In the genomic region with DNA sequence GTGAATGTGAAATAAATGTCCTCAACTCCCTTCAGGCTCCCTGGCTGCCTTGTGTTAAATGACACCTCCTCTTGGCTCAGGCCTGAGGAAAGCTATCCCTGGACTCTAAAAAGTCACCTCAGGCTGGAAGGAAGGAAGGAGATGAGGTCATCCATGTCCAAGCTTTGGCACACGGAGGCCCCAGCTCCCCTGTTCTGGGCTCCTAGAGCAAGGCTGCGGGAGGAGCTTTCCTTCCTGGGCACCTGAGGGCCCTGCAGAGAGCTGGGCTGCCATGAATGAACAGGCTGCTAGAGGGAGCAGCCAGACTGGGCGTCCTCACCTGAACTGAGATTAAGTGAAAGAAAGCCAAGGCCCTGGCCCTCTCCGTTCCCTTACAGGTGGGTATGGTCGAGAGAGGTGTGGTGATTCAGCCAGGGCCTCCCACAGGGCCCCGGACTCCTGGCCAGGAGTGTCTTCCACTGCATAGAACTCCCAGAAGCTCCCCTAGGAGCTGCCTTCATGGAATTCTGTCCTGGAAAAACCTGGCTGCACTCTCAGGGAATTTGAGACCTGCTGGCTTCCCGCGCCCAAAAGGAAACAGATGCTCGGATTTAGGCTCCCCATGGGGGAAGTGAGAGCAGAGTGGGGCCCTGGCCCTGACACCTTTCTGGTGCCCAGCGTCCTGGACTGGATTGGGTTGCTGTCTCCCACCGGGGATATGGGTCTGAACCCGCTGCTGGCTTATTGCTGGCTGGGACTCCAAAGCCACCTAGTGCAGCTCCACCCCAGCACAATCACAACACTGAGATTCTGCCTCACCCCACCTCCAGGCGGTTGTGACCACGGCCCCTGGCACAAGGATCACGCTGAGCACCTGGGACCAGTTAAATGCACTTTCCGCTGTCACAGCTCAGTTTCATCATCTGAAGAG, we compare ENCODE assay signal across 11 cellular contexts. TPM values are rescaled to one million over a fixed set of nuclear protein-coding genes. Genes with fewer than 3 reads are reported as not detected.
DNase-seq lines count a peak whose midpoint lies in the region; ATAC-seq and TF ChIP-seq lines count a peak whose summit lies in the region.
"Had no signal": no experiment of that assay in that cellular context is flagged by ENCODE, and none has a peak within 500 bp of the region (broad histone marks: within the 10 kb centered on the region; RNA-seq: fewer than 3 reads in every experiment).

No MANE protein-coding gene starts in this region.

- intact Hi-C loops in heart left ventricle (cut with DNase I) (no loop called here), sigmoid colon (cut with DNase I) (no loop called here)

- H3K4me1 ChIP-seq in heart left ventricle (peaks cover 0 to 76% (median 39%) of the 10 kb centered on the region in 12 donors), sigmoid colon (peaks cover 0 to 4% (median 0%) of the 10 kb centered on the region in 4 donors)

- no peaks in the 10 kb centered on the region for H3K27me3 ChIP-seq in WERI-Rb-1 (ENCODE audit: insufficient read depth, low read depth, severe bottlenecking)
- no peaks in the 10 kb centered on the region for H3K27me3 ChIP-seq in heart left ventricle
- no peaks in the 10 kb centered on the region for H3K27me3 ChIP-seq in sigmoid colon

- WGBS in heart left ventricle, 4 donors = 30 to 50% (median 38%) methylated on average over 9 to 16 of the region's 16 CpGs
- 65 to 77% methylated on average over 16 of the region's 16 CpGs for WGBS in sigmoid colon, 2 donors

- in situ Hi-C loops in KBM-7 (cut with MboI; ENCODE audit: low pct_unique_long_range_greater_than_20kb, low sequenced_read_pairs) = loop anchor here (10.0 kb wide), 1 partner anchor 65 kb away; no protein-coding TSS in a partner anchor

- TF ChIP-seq EP300 in sigmoid colon (IDR thresholded peaks at IDR 0.05) = no peak

- H3K27ac ChIP-seq in WERI-Rb-1 (peak overlapping the region; percentile 73), heart left ventricle (peak overlapping the region; percentile 43 to 83 (median 68)), sigmoid colon (peak overlapping the region in 2 of 4 donors; percentile 2)

- TF ChIP-seq CTCF in WERI-Rb-1 (IDR thresholded peaks at IDR 0.05; ENCODE audit: low read depth, low read length) (peak; percentile 44), heart left ventricle (IDR thresholded peaks at IDR 0.05) (peak in 1 of 12 donors; percentile 19), sigmoid colon (IDR thresholded peaks at IDR 0.05) (no peak)

- ATAC-seq in heart left ventricle = peak; percentile 23 to 40 (median 34)

- H3K4me3 ChIP-seq in WERI-Rb-1 (ENCODE audit: low read depth, low read length) = no peak overlapping the region
- no peak overlapping the region for H3K4me3 ChIP-seq in heart left ventricle
- no peak overlapping the region for H3K4me3 ChIP-seq in skeletal muscle cell (ENCODE audit: low read depth, low read length)
- H3K4me3 ChIP-seq in sigmoid colon = no peak overlapping the region

- H3K9me3 ChIP-seq in WERI-Rb-1 (ENCODE audit: severe bottlenecking) (no peaks in the 10 kb centered on the region), heart left ventricle (no peaks in the 10 kb centered on the region), sigmoid colon (no peaks in the 10 kb centered on the region)

- H3K36me3 ChIP-seq in WERI-Rb-1 (peaks cover 42% of the 10 kb centered on the region), heart left ventricle (peaks cover 0 to 100% (median 19%) of the 10 kb centered on the region in 9 donors), sigmoid colon (peaks cover 8 to 26% (median 15%) of the 10 kb centered on the region in 4 donors)

- TF ChIP-seq POLR2A in heart left ventricle (IDR thresholded peaks at IDR 0.05) (no peak), sigmoid colon (IDR thresholded peaks at IDR 0.05) (no peak)

- DNase-seq in DMS 273 (lab: John Stamatoyannopoulos, UW; ENCODE audit: unreplicated experiment) = peak; percentile 64
- DNase-seq in DMS 273 treated with DMSO at 0.1 percent for 48 hours (lab: John Stamatoyannopoulos, UW) = no peak
- peak; percentile 83 for DNase-seq in WERI-Rb-1
- DNase-seq in heart left ventricle = peak in 4 of 5 donors; percentile 48 to 71 (median 54)
- peak; percentile 4 for DNase-seq in skeletal muscle cell (ENCODE audit: low read depth)
- DNase-seq in KBM-7 = no peak
- DNase-seq in sigmoid colon = no peak
- no peak for DNase-seq in globus pallidus (ENCODE audit: low spot score)
- DNase-seq: NCI-H2029 had no signal

RNA-seq across cellular contexts. Expression of a gene that starts 22.2 kb away (rescaled TPM):
- total RNA-seq in heart left ventricle = 1,000 to 10,000 TPM; 1,340 to 3,074 (median 2,074) TPM
- polyA plus RNA-seq in heart left ventricle = 1,000 to 10,000 TPM in 1 of 2 donors, 100 to 1,000 TPM in 1; 425 to 1,204 TPM
- not detected for total RNA-seq in sigmoid colon
- 1 to 10 TPM in 1 of 3 donors, under 1 TPM in 2; 0.29 to 1.4 (median 0.60) TPM for polyA plus RNA-seq in sigmoid colon
- total RNA-seq: A172, neural crest cell had no signal

RNA-seq across cellular contexts. Expression of a gene that starts 48.1 kb away (rescaled TPM):
- total RNA-seq in heart left ventricle (10 to 100 TPM in 4 of 9 donors, 1 to 10 TPM in 5; 2.8 to 78.9 (median 8.5) TPM), sigmoid colon (10 to 100 TPM; 10.5 to 19.7 (median 18.8) TPM)
- polyA plus RNA-seq in heart left ventricle (1 to 10 TPM; 4.3 to 7.7 TPM), sigmoid colon (10 to 100 TPM; 21.6 to 29.8 (median 27.1) TPM)
- total RNA-seq: A172, neural crest cell had no signal

Comparison
In these comparisons a context has a peak if more than half of its experiments do, and no peak if none do; other contexts are left out.
1. DNase-seq: peak in DMS 273 (single experiment), WERI-Rb-1 (single experiment), heart left ventricle (4 of 5) and skeletal muscle cell (single experiment); none in DMS 273 treated with DMSO at 0.1 percent for 48 hours (single experiment), KBM-7 (single experiment), sigmoid colon (single experiment) and globus pallidus (single experiment).
2. RNA of a gene that starts 22.2 kb away (total RNA-seq): 1,340 to 3,074 TPM in heart left ventricle; not detected in sigmoid colon; every median in the first group is over 1,000 times any median in the second.